In genomic region chr6:169793408-169793807, GRCh38 we compare ENCODE assay signal across 13 cellular contexts.
"Had no signal": no experiment of that assay in that cellular context is flagged by ENCODE, and none has a peak within 500 bp of the region (broad histone marks: within the 10 kb centered on the region; RNA-seq: fewer than 3 reads in every experiment).

No MANE protein-coding gene starts in this region.

- H2AFZ ChIP-seq: parathyroid adenoma had no signal

- H3K4me3 Mint-ChIP-seq: activated CD4-positive, alpha-beta memory T cell treated with anti-CD3 and anti-CD28 coated beads, Interleukin-2, amount 10 ng/mL, durations not matched to agents 7 days and 5 days; activated naive CD4-positive, alpha-beta T cell treated with anti-CD3 and anti-CD28 coated beads, Interleukin-2, amount 10 ng/mL, durations not matched to agents 7 days and 5 days; activated T-helper 17 cell treated with anti-CD3 and anti-CD28 coated beads, Interleukin-2, amount 50 U/mL, for 72 hours; neural crest cell had no signal

- H3K9me3 Mint-ChIP-seq: activated CD4-positive, alpha-beta memory T cell treated with anti-CD3 and anti-CD28 coated beads, Interleukin-2, amount 10 ng/mL, durations not matched to agents 7 days and 5 days; activated naive CD4-positive, alpha-beta T cell treated with anti-CD3 and anti-CD28 coated beads, Interleukin-2, amount 10 ng/mL, durations not matched to agents 7 days and 5 days; activated T-helper 17 cell treated with anti-CD3 and anti-CD28 coated beads, Interleukin-2, amount 50 U/mL, for 72 hours; neural crest cell had no signal

- H3K4me3 ChIP-seq: cardiac muscle cell, gastrocnemius medialis, heart right ventricle, skin epidermis, thyroid gland had no signal

- H3K27ac ChIP-seq: cardiac muscle cell, gastrocnemius medialis, heart right ventricle, parathyroid adenoma, skin epidermis, thyroid gland had no signal

- H3K36me3 ChIP-seq: cardiac muscle cell, gastrocnemius medialis, heart right ventricle, thyroid gland had no signal

- H3K79me2 ChIP-seq: parathyroid adenoma had no signal

- H3K9me3 ChIP-seq: gastrocnemius medialis, heart right ventricle, thyroid gland had no signal

- H3K36me3 Mint-ChIP-seq: activated naive CD4-positive, alpha-beta T cell treated with anti-CD3 and anti-CD28 coated beads, Interleukin-2, amount 10 ng/mL, durations not matched to agents 7 days and 5 days had no signal

- H3K9ac ChIP-seq: parathyroid adenoma had no signal

- H3K27ac Mint-ChIP-seq: activated CD4-positive, alpha-beta memory T cell treated with anti-CD3 and anti-CD28 coated beads, Interleukin-2, amount 10 ng/mL, durations not matched to agents 7 days and 5 days; activated naive CD4-positive, alpha-beta T cell treated with anti-CD3 and anti-CD28 coated beads, Interleukin-2, amount 10 ng/mL, durations not matched to agents 7 days and 5 days; activated T-helper 17 cell treated with anti-CD3 and anti-CD28 coated beads, Interleukin-2, amount 50 U/mL, for 72 hours had no signal

- ATAC-seq: activated T-helper 17 cell treated with anti-CD3 and anti-CD28 coated beads, Interleukin-2, amount 50 U/mL, for 72 hours; gastrocnemius medialis; heart right ventricle had no signal

- DNase-seq: activated CD4-positive, alpha-beta memory T cell treated with anti-CD3 and anti-CD28 coated beads, Interleukin-2, amount 10 ng/mL, durations not matched to agents 7 days and 5 days; activated CD4-positive, alpha-beta T cell treated with anti-CD3 and anti-CD28 coated beads for 1 hour; activated naive CD4-positive, alpha-beta T cell treated with anti-CD3 and anti-CD28 coated beads, Interleukin-2, amount 10 ng/mL, durations not matched to agents 7 days and 5 days; effector CD8-positive, alpha-beta T cell; gastrocnemius medialis; heart right ventricle; retina; thyroid gland had no signal

- H3K27me3 ChIP-seq: cardiac muscle cell, gastrocnemius medialis, thyroid gland had no signal
